In genomic region chr21:34791776-34792503, GRCh38 we compare ENCODE assay signal across 25 cellular contexts.
"Had no signal": no experiment of that assay in that cellular context is flagged by ENCODE, and none has a peak within 500 bp of the region (broad histone marks: within the 10 kb centered on the region; RNA-seq: fewer than 3 reads in every experiment).

No MANE protein-coding gene starts in this region.

- H3K36me3 ChIP-seq: ascending aorta, pancreas, prostate gland had no signal

- H3K27ac ChIP-seq: ascending aorta, brain microvascular endothelial cell, pancreas, prostate gland, suprapubic skin, tibial nerve had no signal

- FAIRE-seq: pancreas had no signal

- H3K27me3 ChIP-seq: ascending aorta, brain microvascular endothelial cell, pancreas, suprapubic skin, tibial nerve had no signal

- H3K9me3 ChIP-seq: ascending aorta, pancreas, prostate gland, suprapubic skin, tibial nerve had no signal

- ATAC-seq: activated CD8-positive, alpha-beta T cell treated with anti-CD3 and anti-CD28 coated beads for 36 hours; effector memory CD8-positive, alpha-beta T cell; naive thymus-derived CD4-positive, alpha-beta T cell; pancreas; sciatic nerve had no signal

- H3K4me1 ChIP-seq: ascending aorta, prostate gland had no signal

- H3K4me3 ChIP-seq: ascending aorta, pancreas, prostate gland, skin epidermis, suprapubic skin, tibial nerve had no signal

- DNase-seq: activated CD4-positive, alpha-beta T cell treated with anti-CD3 and anti-CD28 coated beads, Interleukin-2, amount 50 U/mL, for 1 hour; activated CD8-positive, alpha-beta T cell treated with anti-CD3 and anti-CD28 coated beads for 36 hours; activated naive CD4-positive, alpha-beta T cell treated with Interleukin-2 at 50 U/mL for 16 hours; activated T-cell treated with anti-CD3 and anti-CD28 coated beads, Interleukin-2, amount 50 U/mL, for 48 hours; brain microvascular endothelial cell; cortex of kidney; effector memory CD8-positive, alpha-beta T cell; erythroblast; foreskin fibroblast; head of caudate nucleus; hippocampal formation; immature natural killer cell; naive thymus-derived CD4-positive, alpha-beta T cell; nucleus accumbens; retina; stimulated activated CD4-positive, alpha-beta T cell treated with anti-CD3 and anti-CD28 coated beads, Interleukin-12 subunit alpha, Interleukin-12 subunit beta, amount 100 ng/mL, for 4 hours; stimulated activated CD4-positive, alpha-beta T cell treated with anti-CD3 and anti-CD28 coated beads, Interleukin-4, amount 100 ng/mL, for 1 hour; T-helper 9 cell had no signal
